Comparison of ENCODE assay signal across 20 cellular contexts in the genomic region with DNA sequence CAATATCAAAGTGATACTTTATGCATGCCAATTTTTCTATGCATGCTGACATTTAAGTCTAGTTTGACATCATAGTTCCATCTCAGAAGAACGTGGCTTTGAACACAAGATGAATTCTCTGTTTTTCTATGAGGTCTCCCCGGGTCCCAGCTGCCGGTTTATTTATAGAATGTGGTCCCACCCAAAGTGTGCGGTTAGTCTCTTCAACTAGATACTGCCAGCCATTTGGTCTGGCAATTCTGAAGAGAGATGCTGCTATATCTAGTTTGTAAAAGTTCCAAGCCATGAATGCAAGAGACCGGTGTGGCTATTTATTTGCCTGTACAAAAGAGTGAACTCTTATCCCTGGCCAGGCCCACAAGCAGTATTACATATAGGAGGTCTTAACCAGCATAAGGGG. TPM values are rescaled to one million over a fixed set of nuclear protein-coding genes. Genes with fewer than 3 reads are reported as not detected.
"Had no signal": no experiment of that assay in that cellular context is flagged by ENCODE, and none has a peak within 500 bp of the region (broad histone marks: within the 10 kb centered on the region; RNA-seq: fewer than 3 reads in every experiment).

No MANE protein-coding gene starts in this region.

- ATAC-seq: activated CD8-positive, alpha-beta memory T cell treated with anti-CD3 and anti-CD28 coated beads, Interleukin-2, amount 10 ng/mL, durations not matched to agents 7 days and 5 days; gastrocnemius medialis; left colon; lower lobe of right lung; stimulated activated naive CD8-positive, alpha-beta T cell treated with anti-CD3 and anti-CD28 coated beads, Interleukin-15, Interleukin-2, amounts not matched to agents 100 U/mL and 50 U/mL, for 24 hours had no signal

- DNase-seq: activated CD4-positive, alpha-beta T cell treated with anti-CD3 and anti-CD28 coated beads, Interleukin-2, amount 50 U/mL, for 4 hours; activated CD4-positive, CD25-positive, alpha-beta regulatory T cell treated with anti-CD3 and anti-CD28 coated beads, Interleukin-2, amount 50 U/mL, for 72 hours; activated CD8-positive, alpha-beta memory T cell treated with anti-CD3 and anti-CD28 coated beads, Interleukin-2, amount 10 ng/mL, durations not matched to agents 7 days and 5 days; activated naive CD4-positive, alpha-beta T cell treated with anti-CD3 and anti-CD28 coated beads, Interleukin-2, amount 10 ng/mL, durations not matched to agents 7 days and 5 days; activated T-cell treated with anti-CD3 and anti-CD28 coated beads, Interleukin-2, amount 50 U/mL, for 1 hour; adrenal gland; gastrocnemius medialis; left colon; lower lobe of right lung; stimulated activated CD4-positive, alpha-beta T cell treated with anti-CD3 and anti-CD28 coated beads, Interleukin-15, amount 100 ng/mL, for 24 hours; stimulated activated CD4-positive, alpha-beta T cell treated with anti-CD3 and anti-CD28 coated beads, Interleukin-4, amount 100 ng/mL, for 1 hour; stimulated activated naive CD8-positive, alpha-beta T cell treated with anti-CD3 and anti-CD28 coated beads, Interleukin-15, Interleukin-2, amounts not matched to agents 100 U/mL and 50 U/mL, for 24 hours; testis; upper lobe of left lung had no signal

- H3K36me3 Mint-ChIP-seq: activated CD8-positive, alpha-beta memory T cell treated with anti-CD3 and anti-CD28 coated beads, Interleukin-2, amount 10 ng/mL, durations not matched to agents 7 days and 5 days; activated naive CD4-positive, alpha-beta T cell treated with anti-CD3 and anti-CD28 coated beads, Interleukin-2, amount 10 ng/mL, durations not matched to agents 7 days and 5 days; mesothelial cell of epicardium had no signal

- H3K4me3 ChIP-seq: adrenal gland, cardiac muscle cell, gastrocnemius medialis, lower lobe of right lung, testis, upper lobe of left lung had no signal

- H3K4me1 ChIP-seq: adrenal gland, gastrocnemius medialis, lower lobe of right lung, testis, upper lobe of left lung had no signal

- H3K27ac ChIP-seq: adrenal gland, cardiac muscle cell, gastrocnemius medialis, lower lobe of right lung, testis, upper lobe of left lung had no signal

- H3K27me3 ChIP-seq: adrenal gland, cardiac muscle cell, gastrocnemius medialis, testis, upper lobe of left lung had no signal

- H3K4me3 Mint-ChIP-seq: activated CD8-positive, alpha-beta memory T cell treated with anti-CD3 and anti-CD28 coated beads, Interleukin-2, amount 10 ng/mL, durations not matched to agents 7 days and 5 days; activated naive CD4-positive, alpha-beta T cell treated with anti-CD3 and anti-CD28 coated beads, Interleukin-2, amount 10 ng/mL, durations not matched to agents 7 days and 5 days; mesothelial cell of epicardium had no signal

- H3K36me3 ChIP-seq: adrenal gland, cardiac muscle cell, gastrocnemius medialis, lower lobe of right lung, upper lobe of left lung had no signal

- H3K27ac Mint-ChIP-seq: activated CD8-positive, alpha-beta memory T cell treated with anti-CD3 and anti-CD28 coated beads, Interleukin-2, amount 10 ng/mL, durations not matched to agents 7 days and 5 days; activated naive CD4-positive, alpha-beta T cell treated with anti-CD3 and anti-CD28 coated beads, Interleukin-2, amount 10 ng/mL, durations not matched to agents 7 days and 5 days; mesothelial cell of epicardium had no signal

- H3K9me3 Mint-ChIP-seq: activated naive CD4-positive, alpha-beta T cell treated with anti-CD3 and anti-CD28 coated beads, Interleukin-2, amount 10 ng/mL, durations not matched to agents 7 days and 5 days had no signal

- H3K4me1 Mint-ChIP-seq: activated CD8-positive, alpha-beta memory T cell treated with anti-CD3 and anti-CD28 coated beads, Interleukin-2, amount 10 ng/mL, durations not matched to agents 7 days and 5 days; mesothelial cell of epicardium had no signal

- H3K9me3 ChIP-seq: adrenal gland, gastrocnemius medialis, lower lobe of right lung, testis, upper lobe of left lung had no signal

RNA-seq across cellular contexts. Expression of gene OR5A2, which starts 9.2 kb away (rescaled TPM):
- total RNA-seq: activated CD8-positive, alpha-beta memory T cell treated with anti-CD3 and anti-CD28 coated beads, Interleukin-2, amount 10 ng/mL, durations not matched to agents 7 days and 5 days; adrenal gland; cardiac muscle cell; dermis microvascular lymphatic vessel endothelial cell; epithelial cell of proximal tubule; gastrocnemius medialis; left colon; lower lobe of right lung; mesothelial cell of epicardium; renal cortical epithelial cell; skeletal muscle tissue; upper lobe of left lung had no signal
- polyA plus RNA-seq: adrenal gland, cardiac muscle cell had no signal

RNA-seq across cellular contexts. Expression of gene OR5A1, which starts 19.2 kb away (rescaled TPM):
- total RNA-seq: activated CD8-positive, alpha-beta memory T cell treated with anti-CD3 and anti-CD28 coated beads, Interleukin-2, amount 10 ng/mL, durations not matched to agents 7 days and 5 days; adrenal gland; cardiac muscle cell; dermis microvascular lymphatic vessel endothelial cell; epithelial cell of proximal tubule; gastrocnemius medialis; left colon; lower lobe of right lung; mesothelial cell of epicardium; renal cortical epithelial cell; skeletal muscle tissue; upper lobe of left lung had no signal
- polyA plus RNA-seq: adrenal gland, cardiac muscle cell had no signal

RNA-seq across cellular contexts. Expression of gene OR4D6, which starts 39.7 kb away (rescaled TPM):
- total RNA-seq: activated CD8-positive, alpha-beta memory T cell treated with anti-CD3 and anti-CD28 coated beads, Interleukin-2, amount 10 ng/mL, durations not matched to agents 7 days and 5 days; adrenal gland; cardiac muscle cell; dermis microvascular lymphatic vessel endothelial cell; epithelial cell of proximal tubule; gastrocnemius medialis; left colon; lower lobe of right lung; mesothelial cell of epicardium; renal cortical epithelial cell; skeletal muscle tissue; testis; upper lobe of left lung had no signal
- polyA plus RNA-seq: adrenal gland, cardiac muscle cell had no signal

RNA-seq across cellular contexts. Expression of gene OR4D10, which starts 56.1 kb away (rescaled TPM):
- total RNA-seq: activated CD8-positive, alpha-beta memory T cell treated with anti-CD3 and anti-CD28 coated beads, Interleukin-2, amount 10 ng/mL, durations not matched to agents 7 days and 5 days; adrenal gland; cardiac muscle cell; dermis microvascular lymphatic vessel endothelial cell; epithelial cell of proximal tubule; gastrocnemius medialis; left colon; lower lobe of right lung; mesothelial cell of epicardium; renal cortical epithelial cell; skeletal muscle tissue; upper lobe of left lung had no signal
- polyA plus RNA-seq: adrenal gland, cardiac muscle cell had no signal

RNA-seq across cellular contexts. Expression of gene OR5AN1, which starts 58.3 kb away (rescaled TPM):
- total RNA-seq: activated CD8-positive, alpha-beta memory T cell treated with anti-CD3 and anti-CD28 coated beads, Interleukin-2, amount 10 ng/mL, durations not matched to agents 7 days and 5 days; adrenal gland; cardiac muscle cell; dermis microvascular lymphatic vessel endothelial cell; epithelial cell of proximal tubule; gastrocnemius medialis; left colon; lower lobe of right lung; mesothelial cell of epicardium; renal cortical epithelial cell; skeletal muscle tissue; upper lobe of left lung had no signal
- polyA plus RNA-seq: adrenal gland, cardiac muscle cell had no signal
